In the genomic region with DNA sequence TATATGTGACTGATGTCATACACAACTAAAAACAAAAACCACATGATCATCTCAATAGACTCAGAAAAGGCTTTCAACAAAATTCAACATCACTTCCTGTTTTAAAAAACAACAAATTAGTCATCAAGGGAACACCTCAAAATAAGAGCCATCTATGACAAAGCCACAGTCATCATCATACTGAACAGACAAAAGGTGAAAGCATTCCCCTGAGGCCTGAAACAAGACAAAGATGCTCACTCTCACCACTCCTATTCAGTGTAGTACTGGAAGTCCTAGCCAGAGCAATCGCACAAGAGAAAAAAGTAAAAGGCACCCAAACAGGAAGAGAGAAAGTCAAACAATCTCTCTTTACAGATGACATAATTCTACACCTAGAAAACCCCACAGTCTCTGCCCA, we compare ENCODE assay signal across 16 cellular contexts.
DNase-seq lines count a peak whose midpoint lies in the region; ATAC-seq, FAIRE-seq and TF ChIP-seq lines count a peak whose summit lies in the region.
"Had no signal": no experiment of that assay in that cellular context is flagged by ENCODE, and none has a peak within 500 bp of the region (broad histone marks: within the 10 kb centered on the region; RNA-seq: fewer than 3 reads in every experiment).

No MANE protein-coding gene starts in this region.

- H3K27me3 Mint-ChIP-seq in Caco-2 (ENCODE audit: insufficient read depth, unreplicated experiment) = no peaks in the 10 kb centered on the region
- H3K27me3 Mint-ChIP-seq: CD8-positive, alpha-beta memory T cell had no signal

- intact Hi-C loops in Caco-2 (cut with micrococcal nuclease; ENCODE audit: unreplicated experiment) = no loop called here

- POLR2A ChIA-PET in Caco-2 (lab: Charles Lee) = no interaction called here

- no peaks in the 10 kb centered on the region for H3K9me3 ChIP-seq in Caco-2

- H3K27me3 ChIP-seq in bronchial epithelial cell (ENCODE audit: control insufficient read depth, insufficient read depth, low read length) = no peaks in the 10 kb centered on the region
- no peaks in the 10 kb centered on the region for H3K27me3 ChIP-seq in Caco-2 (replicated peaks; ENCODE audit: control insufficient read depth, insufficient read depth, low read length)

- no peak overlapping the region for H3K4me3 ChIP-seq in bronchial epithelial cell (ENCODE audit: low read depth, low read length)
- H3K4me3 ChIP-seq in Caco-2 (ENCODE audit: low read depth, low read length) = no peak overlapping the region

- H3K36me3 ChIP-seq in bronchial epithelial cell (ENCODE audit: control insufficient read depth, insufficient read depth, low read length) (no peaks in the 10 kb centered on the region), Caco-2 (ENCODE audit: control insufficient read depth, insufficient read depth, low read length) (no peaks in the 10 kb centered on the region)

- no peaks in the 10 kb centered on the region for H3K36me3 Mint-ChIP-seq in Caco-2 (ENCODE audit: insufficient read depth, unreplicated experiment)
- H3K36me3 Mint-ChIP-seq: CD8-positive, alpha-beta memory T cell had no signal

- H3K4me1 Mint-ChIP-seq in Caco-2 (ENCODE audit: low read depth, unreplicated experiment) = no peaks in the 10 kb centered on the region
- H3K4me1 Mint-ChIP-seq: CD8-positive, alpha-beta memory T cell had no signal

- H3K4me1 ChIP-seq in Caco-2 = no peaks in the 10 kb centered on the region

- H3K9me3 Mint-ChIP-seq in Caco-2 (ENCODE audit: unreplicated experiment) = no peaks in the 10 kb centered on the region

- ATAC-seq in GM18868 (IDR thresholded peaks at IDR 0.05; ENCODE audit: unreplicated experiment) = peak; percentile 98
- peak; percentile 85 for ATAC-seq in HG02588 (IDR thresholded peaks at IDR 0.05; ENCODE audit: unreplicated experiment)
- ATAC-seq in HG03432 (IDR thresholded peaks at IDR 0.05; ENCODE audit: unreplicated experiment) = peak; percentile 99

- no peak overlapping the region for H3K4me3 Mint-ChIP-seq in Caco-2 (ENCODE audit: unreplicated experiment)
- H3K4me3 Mint-ChIP-seq: CD8-positive, alpha-beta memory T cell had no signal

- no peak for FAIRE-seq in bronchial epithelial cell (lab: Jason Lieb, UNC)

- DNase-seq in bronchial epithelial cell (ENCODE audit: low read depth) (peak; percentile 51), AG08395 (ENCODE audit: low spot score) (no peak), Caco-2 (no peak), SHP77 (lab: John Stamatoyannopoulos, UW) (no peak), anterior cingulate cortex (lab: John Stamatoyannopoulos, UW) (no peak)
- DNase-seq: activated CD8-positive, alpha-beta memory T cell treated with anti-CD3 and anti-CD28 coated beads, Interleukin-2, amount 50 U/mL, for 4 hours; CD8-positive, alpha-beta memory T cell; effector memory CD4-positive, alpha-beta T cell; NCI-H2171 treated with DMSO at 0.1 percent for 48 hours; RPMI8226; stimulated activated CD4-positive, alpha-beta T cell treated with anti-CD3 and anti-CD28 coated beads, Interleukin-1b, Interleukin-23, amount 100 ng/mL, for 48 hours; stimulated activated naive CD4-positive, alpha-beta T cell treated with Interleukin-2 at 50 U/mL for 16 hours; T1000 had no signal

- CTCF ChIA-PET in Caco-2 (lab: Charles Lee) = no interaction called here

- no peak overlapping the region for H3K27ac Mint-ChIP-seq in Caco-2 (ENCODE audit: unreplicated experiment)
- H3K27ac Mint-ChIP-seq: CD8-positive, alpha-beta memory T cell had no signal

- BruUV-seq in Caco-2 (replicated peaks; lab: Mats Ljungman, UMichigan) = no TSS peak

- TF ChIP-seq CTCF in bronchial epithelial cell (IDR thresholded peaks at IDR 0.05; ENCODE audit: insufficient read depth, low read length, severe bottlenecking) = no peak
- TF ChIP-seq CTCF in Caco-2 (IDR thresholded peaks at IDR 0.05; ENCODE audit: insufficient read depth in 1 of 2, low read depth in 1 of 2, low read length in 1 of 2, severe bottlenecking in 1 of 2, unreplicated experiment in 1 of 2) = no peak
